ENCODE assay signal across 8 cellular contexts in genomic region chr11:17504330-17505107, GRCh38. TPM values are rescaled to one million over a fixed set of nuclear protein-coding genes. Genes with fewer than 3 reads are reported as not detected.
DNase-seq lines count a peak whose midpoint lies in the region; ATAC-seq and TF ChIP-seq lines count a peak whose summit lies in the region.

No MANE protein-coding gene starts in this region.

- DNase-seq in CD4-positive, alpha-beta T cell = peak; percentile 63 to 81 (median 72)
- DNase-seq in MV-4-11 (lab: John Stamatoyannopoulos, UW) (peak; percentile 57), SJSA1 (ENCODE audit: low read depth in 1 of 2, low spot score in 2 of 2) (peak; percentile 50 to 78), germinal center (ENCODE audit: low spot score) (peak; percentile 80), posterior cingulate gyrus (peak; percentile 74 to 98 (median 85)), upper lobe of left lung (peak; percentile 75 to 93)
- peak; percentile 66 for DNase-seq in activated gamma-delta T cell treated with anti-CD3 and anti-CD28 coated beads, Interleukin-2, amount 50 U/mL, for 16 hours (ENCODE audit: low read depth)

- H3K4me3 ChIP-seq in SJSA1 (no peak overlapping the region), upper lobe of left lung (no peak overlapping the region)

- H3K36me3 Mint-ChIP-seq in CD4-positive, alpha-beta T cell (ENCODE audit: low read depth) = no peaks in the 10 kb centered on the region

- H3K4me3 Mint-ChIP-seq in CD4-positive, alpha-beta T cell = no peak overlapping the region

- H3K4me1 ChIP-seq in SJSA1 (replicated peaks) = no peaks in the 10 kb centered on the region
- peaks cover 0 to 3% (median 0%) of the 10 kb centered on the region in 4 donors for H3K4me1 ChIP-seq in upper lobe of left lung

- peak; percentile 83 for ATAC-seq in CD4-positive, alpha-beta T cell (ENCODE audit: poor library complexity)
- peak; percentile 65 for ATAC-seq in GM21515 (IDR thresholded peaks at IDR 0.05; ENCODE audit: unreplicated experiment)
- peak; percentile 72 to 76 for ATAC-seq in upper lobe of left lung (ENCODE audit: low FRiP score in 2 of 2)

- H3K27me3 Mint-ChIP-seq in CD4-positive, alpha-beta T cell = peaks cover 14% of the 10 kb centered on the region

- intact Hi-C loops in CD4-positive, alpha-beta T cell (cut with DNase I, micrococcal nuclease) = loop anchor here (1.0 to 5.0 kb wide), 5 partner anchors 120 to 717 kb away; no protein-coding TSS in a partner anchor
- intact Hi-C loops in posterior cingulate gyrus (cut with DNase I) = loop anchor here (1.0 to 10.0 kb wide), 2 partner anchors 120 to 270 kb away; no protein-coding TSS in a partner anchor

- TF ChIP-seq POLR2A in upper lobe of left lung (IDR thresholded peaks at IDR 0.05) = no peak

- no peaks in the 10 kb centered on the region for H3K9me3 Mint-ChIP-seq in CD4-positive, alpha-beta T cell

- no peak overlapping the region for H3K27ac Mint-ChIP-seq in CD4-positive, alpha-beta T cell

- POLR2A ChIA-PET in CD4-positive, alpha-beta T cell (lab: Charles Lee) = no interaction called here

- no peaks in the 10 kb centered on the region for H3K9me3 ChIP-seq in CD4-positive, alpha-beta T cell (ENCODE audit: control insufficient read depth, low read length)
- H3K9me3 ChIP-seq in SJSA1 (replicated peaks) (no peaks in the 10 kb centered on the region), upper lobe of left lung (no peaks in the 10 kb centered on the region)

- no peaks in the 10 kb centered on the region for H3K4me1 Mint-ChIP-seq in CD4-positive, alpha-beta T cell (ENCODE audit: low read depth)

- CTCF ChIA-PET in CD4-positive, alpha-beta T cell (lab: Charles Lee) = interaction anchor here (0.8 to 3.5 kb wide), 4 partner anchors 10 to 275 kb away, joined by 3 to 18 read pairs (median 8); partner anchors contain the start of gene KCNJ11

- no peak for TF ChIP-seq EP300 in upper lobe of left lung (IDR thresholded peaks at IDR 0.05)

- peak; percentile 87 for TF ChIP-seq CTCF in CD4-positive, alpha-beta T cell (IDR thresholded peaks at IDR 0.05)
- TF ChIP-seq CTCF in upper lobe of left lung (IDR thresholded peaks at IDR 0.05) = peak; percentile 77 to 92 (median 88)

- H3K27ac ChIP-seq in CD4-positive, alpha-beta T cell (ENCODE audit: low read depth, low read length) = no peak overlapping the region
- H3K27ac ChIP-seq in SJSA1 (no peak overlapping the region), upper lobe of left lung (no peak overlapping the region)

- WGBS in upper lobe of left lung, 2 donors = 35 to 41% methylated on average over 9 of the region's 9 CpGs

- no peaks in the 10 kb centered on the region for H3K27me3 ChIP-seq in CD4-positive, alpha-beta T cell (ENCODE audit: control insufficient read depth, insufficient read depth, low read length)
- H3K27me3 ChIP-seq in SJSA1 (replicated peaks) (peaks cover 16% of the 10 kb centered on the region), upper lobe of left lung (no peaks in the 10 kb centered on the region)

- H3K36me3 ChIP-seq in SJSA1 (no peaks in the 10 kb centered on the region), upper lobe of left lung (no peaks in the 10 kb centered on the region)

RNA-seq across cellular contexts. Expression of gene ABCC8, which starts 27.9 kb away (rescaled TPM):
- total RNA-seq in CD4-positive, alpha-beta T cell = not detected
- not detected in 2 replicates for total RNA-seq in SJSA1 (2014; rRNA removed; shearing (Covaris generic))
- total RNA-seq in upper lobe of left lung = 10 to 100 TPM in 3 of 6 donors, 1 to 10 TPM in 3; 1.7 to 62.7 (median 12.5) TPM

RNA-seq across cellular contexts. Expression of gene USH1C, which starts 39.7 kb away (rescaled TPM):
- total RNA-seq in CD4-positive, alpha-beta T cell = not detected
- not detected in 2 replicates for total RNA-seq in SJSA1 (2014; rRNA removed; shearing (Covaris generic))
- 1 to 10 TPM in 2 of 6 donors, under 1 TPM in 1, not detected in 3; 0.20 to 2.5 (median 1.2) TPM for total RNA-seq in upper lobe of left lung

RNA-seq across cellular contexts. Expression of gene OTOG, which starts 42.5 kb away (rescaled TPM):
- not detected for total RNA-seq in CD4-positive, alpha-beta T cell
- not detected in 2 replicates for total RNA-seq in SJSA1 (2014; rRNA removed; shearing (Covaris generic))
- total RNA-seq in upper lobe of left lung = not detected
